In the genomic region with DNA sequence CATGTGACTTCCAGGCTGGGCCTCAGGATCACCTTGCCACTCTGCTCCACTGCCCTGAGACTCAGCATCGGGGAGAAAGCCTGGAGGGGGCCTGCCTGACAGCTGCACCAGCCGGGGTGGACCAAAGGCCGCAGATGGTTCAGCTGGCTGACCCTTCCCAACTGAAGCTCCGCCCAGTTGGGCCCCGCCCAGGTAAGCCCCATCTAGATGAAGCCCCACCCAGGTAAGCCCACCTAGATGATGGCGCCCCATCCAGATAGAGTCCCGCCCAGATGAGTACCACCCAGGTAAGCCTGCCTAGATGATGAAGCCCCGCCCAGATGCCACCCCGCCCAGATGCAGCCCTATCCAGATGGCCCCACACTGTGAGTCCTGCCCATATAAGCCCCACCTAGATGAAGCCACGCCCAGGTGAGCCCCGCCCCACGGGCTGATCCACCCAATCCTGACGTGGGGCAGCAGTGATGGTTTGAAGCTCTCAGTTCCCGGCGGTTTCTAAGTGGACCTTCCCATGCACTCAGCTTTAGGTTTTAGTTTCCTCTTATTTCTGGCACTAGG, we compare ENCODE assay signal across 18 cellular contexts. TPM values are rescaled to one million over a fixed set of nuclear protein-coding genes. Genes with fewer than 3 reads are reported as not detected.
DNase-seq lines count a peak whose midpoint lies in the region; ATAC-seq and TF ChIP-seq lines count a peak whose summit lies in the region.
"Had no signal": no experiment of that assay in that cellular context is flagged by ENCODE, and none has a peak within 500 bp of the region (broad histone marks: within the 10 kb centered on the region; RNA-seq: fewer than 3 reads in every experiment).

No MANE protein-coding gene starts in this region.

- ATAC-seq in CD8-positive, alpha-beta T cell: no peak
- no peak for ATAC-seq in left lung

- H3K36me3 Mint-ChIP-seq in activated naive CD4-positive, alpha-beta T cell treated with anti-CD3 and anti-CD28 coated beads for 36 hours (ENCODE audit: low read depth): no peaks in the 10 kb centered on the region
- no peaks in the 10 kb centered on the region for H3K36me3 Mint-ChIP-seq in activated naive CD4-positive, alpha-beta T cell treated with anti-CD3 and anti-CD28 coated beads, Interleukin-2, amount 10 ng/mL, durations not matched to agents 7 days and 5 days
- no peaks in the 10 kb centered on the region for H3K36me3 Mint-ChIP-seq in CD8-positive, alpha-beta T cell

- DNase-seq in activated naive CD4-positive, alpha-beta T cell treated with anti-CD3 and anti-CD28 coated beads for 36 hours: peak; percentile 22
- DNase-seq in activated naive CD4-positive, alpha-beta T cell treated with anti-CD3 and anti-CD28 coated beads, Interleukin-2, amount 10 ng/mL, durations not matched to agents 7 days and 5 days: no peak
- DNase-seq in NCI-H1048 (lab: John Stamatoyannopoulos, UW): peak; percentile 27
- DNase-seq in CD8-positive, alpha-beta T cell: no peak
- DNase-seq in NCI-H128 (lab: John Stamatoyannopoulos, UW; ENCODE audit: unreplicated experiment): no peak
- DNase-seq in left lung: no peak
- DNase-seq: GF-D8; Kasumi-1; stimulated activated CD4-positive, alpha-beta T cell treated with anti-CD3 and anti-CD28 coated beads, Interleukin-4, amount 100 ng/mL, for 4 hours; stomach; T1000 had no signal

- H3K27me3 ChIP-seq in CD8-positive, alpha-beta T cell (ENCODE audit: insufficient read depth, low read length): no peaks in the 10 kb centered on the region
- H3K27me3 ChIP-seq in left lung: no peaks in the 10 kb centered on the region
- H3K27me3 ChIP-seq: Peyer's patch, stomach had no signal

- no peak overlapping the region for H3K4me3 Mint-ChIP-seq in activated naive CD4-positive, alpha-beta T cell treated with anti-CD3 and anti-CD28 coated beads for 36 hours
- no peak overlapping the region for H3K4me3 Mint-ChIP-seq in activated naive CD4-positive, alpha-beta T cell treated with anti-CD3 and anti-CD28 coated beads, Interleukin-2, amount 10 ng/mL, durations not matched to agents 7 days and 5 days
- no peak overlapping the region for H3K4me3 Mint-ChIP-seq in CD8-positive, alpha-beta T cell

- peaks cover 33% of the 10 kb centered on the region for H3K4me1 Mint-ChIP-seq in activated naive CD4-positive, alpha-beta T cell treated with anti-CD3 and anti-CD28 coated beads for 36 hours (ENCODE audit: low read depth)
- peaks cover 40% of the 10 kb centered on the region for H3K4me1 Mint-ChIP-seq in activated naive CD4-positive, alpha-beta T cell treated with anti-CD3 and anti-CD28 coated beads, Interleukin-2, amount 10 ng/mL, durations not matched to agents 7 days and 5 days
- peaks cover 40% of the 10 kb centered on the region for H3K4me1 Mint-ChIP-seq in CD8-positive, alpha-beta T cell (ENCODE audit: low read depth)

- H3K27ac ChIP-seq in angular gyrus (ENCODE audit: low read depth, low read length) (peak overlapping the region; percentile 26), temporal lobe (ENCODE audit: low read depth, low read length) (peak overlapping the region; percentile 72), left lung (no peak overlapping the region)
- H3K27ac ChIP-seq in CD8-positive, alpha-beta T cell (ENCODE audit: low read depth, low read length): no peak overlapping the region
- H3K27ac ChIP-seq: Peyer's patch, stomach had no signal

- H3K4me1 ChIP-seq in CD8-positive, alpha-beta T cell (ENCODE audit: insufficient read depth, low read length): peaks cover 26% of the 10 kb centered on the region
- H3K4me1 ChIP-seq in left lung: peaks cover 10 to 23% of the 10 kb centered on the region in 2 donors

- no peak for TF ChIP-seq CTCF in CD8-positive, alpha-beta T cell (IDR thresholded peaks at IDR 0.05)
- TF ChIP-seq CTCF in left lung (IDR thresholded peaks at IDR 0.05): no peak

- no peaks in the 10 kb centered on the region for H3K27me3 Mint-ChIP-seq in activated naive CD4-positive, alpha-beta T cell treated with anti-CD3 and anti-CD28 coated beads for 36 hours (ENCODE audit: low read depth)
- peaks cover 38% of the 10 kb centered on the region for H3K27me3 Mint-ChIP-seq in activated naive CD4-positive, alpha-beta T cell treated with anti-CD3 and anti-CD28 coated beads, Interleukin-2, amount 10 ng/mL, durations not matched to agents 7 days and 5 days
- H3K27me3 Mint-ChIP-seq in CD8-positive, alpha-beta T cell (ENCODE audit: low read depth): no peaks in the 10 kb centered on the region

- no peaks in the 10 kb centered on the region for H3K9me3 ChIP-seq in CD8-positive, alpha-beta T cell (ENCODE audit: low read length)
- H3K9me3 ChIP-seq in left lung: no peaks in the 10 kb centered on the region
- H3K9me3 ChIP-seq: Peyer's patch, stomach had no signal

- H3K4me3 ChIP-seq in CD8-positive, alpha-beta T cell (ENCODE audit: low read depth, low read length): no peak overlapping the region
- H3K4me3 ChIP-seq in left lung: no peak overlapping the region
- H3K4me3 ChIP-seq: Peyer's patch, stomach had no signal

- no peaks in the 10 kb centered on the region for H3K9me3 Mint-ChIP-seq in activated naive CD4-positive, alpha-beta T cell treated with anti-CD3 and anti-CD28 coated beads for 36 hours
- no peaks in the 10 kb centered on the region for H3K9me3 Mint-ChIP-seq in activated naive CD4-positive, alpha-beta T cell treated with anti-CD3 and anti-CD28 coated beads, Interleukin-2, amount 10 ng/mL, durations not matched to agents 7 days and 5 days
- no peaks in the 10 kb centered on the region for H3K9me3 Mint-ChIP-seq in CD8-positive, alpha-beta T cell

- H3K27ac Mint-ChIP-seq in activated naive CD4-positive, alpha-beta T cell treated with anti-CD3 and anti-CD28 coated beads for 36 hours: no peak overlapping the region
- no peak overlapping the region for H3K27ac Mint-ChIP-seq in activated naive CD4-positive, alpha-beta T cell treated with anti-CD3 and anti-CD28 coated beads, Interleukin-2, amount 10 ng/mL, durations not matched to agents 7 days and 5 days
- no peak overlapping the region for H3K27ac Mint-ChIP-seq in CD8-positive, alpha-beta T cell

- H3K36me3 ChIP-seq in CD8-positive, alpha-beta T cell (ENCODE audit: insufficient read depth, low read length): no peaks in the 10 kb centered on the region
- no peaks in the 10 kb centered on the region for H3K36me3 ChIP-seq in left lung
- H3K36me3 ChIP-seq: Peyer's patch, stomach had no signal

- POLR2A ChIA-PET in CD8-positive, alpha-beta T cell (lab: Charles Lee): interaction anchor here (0.9 kb wide), 1 partner anchor 146 kb away, joined by 3 read pairs; no protein-coding TSS in a partner anchor

- intact Hi-C loops in activated naive CD4-positive, alpha-beta T cell treated with anti-CD3 and anti-CD28 coated beads for 36 hours (cut with micrococcal nuclease): no loop called here
- intact Hi-C loops in CD8-positive, alpha-beta T cell (cut with DNase I, micrococcal nuclease): no loop called here
- intact Hi-C loops in left lung (cut with DNase I): no loop called here

- CTCF ChIA-PET in activated naive CD4-positive, alpha-beta T cell treated with anti-CD3 and anti-CD28 coated beads for 36 hours (lab: Charles Lee): no interaction called here
- CTCF ChIA-PET in activated naive CD4-positive, alpha-beta T cell treated with anti-CD3 and anti-CD28 coated beads, Interleukin-2, amount 10 ng/mL, durations not matched to agents 7 days and 5 days (lab: Charles Lee): no interaction called here
- CTCF ChIA-PET in CD8-positive, alpha-beta T cell (lab: Charles Lee): interaction anchor here (0.9 kb wide), 1 partner anchor 11 kb away, joined by 3 read pairs; a partner anchor contains a TSS

RNA-seq across cellular contexts. Expression of a gene that starts 10.0 kb away (rescaled TPM):
- 1 to 10 TPM; 5.3 to 6.2 TPM for total RNA-seq in activated naive CD4-positive, alpha-beta T cell treated with anti-CD3 and anti-CD28 coated beads for 36 hours
- total RNA-seq in temporal lobe: 5.7 TPM
- 10 to 100 TPM; 16.5 to 20.2 TPM for total RNA-seq in CD8-positive, alpha-beta T cell
- total RNA-seq in left lung: 10 to 100 TPM; 12.0 to 12.4 TPM

RNA-seq across cellular contexts. Expression of a gene that starts 10.3 kb away (rescaled TPM):
- total RNA-seq in activated naive CD4-positive, alpha-beta T cell treated with anti-CD3 and anti-CD28 coated beads for 36 hours: not detected
- total RNA-seq in temporal lobe: not detected
- under 1 TPM; 0.22 to 0.36 TPM for total RNA-seq in CD8-positive, alpha-beta T cell
- total RNA-seq in left lung: 1 to 10 TPM; 1.3 to 2.6 TPM
- total RNA-seq: astrocyte, frontal cortex, kidney epithelial cell, myocyte had no signal

Comparison
In these comparisons a context has a peak if more than half of its experiments do, and no peak if none do; other contexts are left out.
1. DNase-seq: peak in activated naive CD4-positive, alpha-beta T cell treated with anti-CD3 and anti-CD28 coated beads for 36 hours (single experiment) and NCI-H1048 (single experiment); none in activated naive CD4-positive, alpha-beta T cell treated with anti-CD3 and anti-CD28 coated beads, Interleukin-2, amount 10 ng/mL, durations not matched to agents 7 days and 5 days (single experiment), CD8-positive, alpha-beta T cell (0 of 7), NCI-H128 (single experiment) and left lung (0 of 2).
2. H3K27ac ChIP-seq: peak in angular gyrus (single experiment) and temporal lobe (single experiment); none in CD8-positive, alpha-beta T cell (single experiment) and left lung (0 of 2).